10 cellular contexts compared by ENCODE assay signal in the genomic region with DNA sequence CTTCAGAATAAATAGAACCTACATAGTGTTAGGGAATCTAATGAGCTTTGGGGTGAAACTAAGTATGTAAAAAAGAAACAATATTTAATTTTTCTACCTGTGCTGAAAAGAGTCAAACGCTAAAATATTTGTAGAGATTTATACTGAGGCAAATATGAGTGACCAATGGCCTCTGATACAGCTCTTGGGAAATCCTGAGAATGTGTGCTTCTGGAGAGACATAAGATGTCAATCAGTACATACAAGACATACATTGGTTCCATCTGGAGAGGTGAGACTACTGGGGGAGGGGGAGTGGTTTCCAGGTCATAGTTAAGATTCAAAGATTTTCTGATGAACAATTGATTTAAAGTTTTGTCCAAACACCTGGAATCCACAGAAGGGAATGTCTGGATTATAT. TPM values are rescaled to one million over a fixed set of nuclear protein-coding genes. Genes with fewer than 3 reads are reported as not detected.
DNase-seq lines count a peak whose midpoint lies in the region; ATAC-seq, FAIRE-seq and TF ChIP-seq lines count a peak whose summit lies in the region.
"Had no signal": no experiment of that assay in that cellular context is flagged by ENCODE, and none has a peak within 500 bp of the region (broad histone marks: within the 10 kb centered on the region; RNA-seq: fewer than 3 reads in every experiment).

No MANE protein-coding gene starts in this region.

- TF ChIP-seq EP300 in SK-N-SH (IDR thresholded peaks at IDR 0.05; ENCODE audit: borderline replicate concordance in 1 of 2, low read depth in 1 of 2, low read length in 1 of 2): no peak

- no peak overlapping the region for H3K27ac Mint-ChIP-seq in activated T-helper 17 cell treated with anti-CD3 and anti-CD28 coated beads, Interleukin-2, amount 50 U/mL, for 72 hours

- no peaks in the 10 kb centered on the region for H3K9me2 ChIP-seq in SK-N-SH

- CTCF ChIA-PET in SK-N-SH (lab: Yijun Ruan, JAX): interaction anchor here (0.7 to 4.8 kb wide), 12 partner anchors 9 to 541 kb away, joined by 3 to 34 read pairs (median 4); no protein-coding TSS in a partner anchor

- H2AFZ ChIP-seq in SK-N-SH (ENCODE audit: low read depth): peak overlapping the region; percentile 94

- no peaks in the 10 kb centered on the region; a peak in 2 of 4 replicates for H3K4me1 ChIP-seq in SK-N-SH (ENCODE audit: control insufficient read depth in 1 of 2, insufficient read depth in 2 of 2, low read depth in 1 of 2, low read length in 1 of 2)
- H3K4me1 ChIP-seq in kidney (ENCODE audit: control insufficient read depth in 1 of 2, insufficient read depth in 1 of 2, low read depth in 1 of 2, low read length in 2 of 2): peaks cover 10 to 19% of the 10 kb centered on the region in 2 donors
- H3K4me1 ChIP-seq in stomach smooth muscle (ENCODE audit: control insufficient read depth, insufficient read depth, low read length): peaks cover 8% of the 10 kb centered on the region

- peaks cover 6% of the 10 kb centered on the region for H3F3A ChIP-seq in SK-N-SH (replicated peaks; ENCODE audit: insufficient read depth)

- DNase-seq in SK-N-SH (no peak), kidney (no peak), T-helper 9 cell (no peak), HPDE6-E6E7 (ENCODE audit: extremely low spot score) (no peak), KG1 (lab: John Stamatoyannopoulos, UW) (no peak)
- DNase-seq: SIG-M5 had no signal

- H3K4me3 ChIP-seq in SK-N-SH (ENCODE audit: low read depth in 2 of 2, low read length in 1 of 2): peak overlapping the region; percentile 63 to 83
- peak overlapping the region; percentile 23 to 83 for H3K4me3 ChIP-seq in kidney (ENCODE audit: low read length in 2 of 2)
- peak overlapping the region; percentile 64 to 82 for H3K4me3 ChIP-seq in stomach smooth muscle (ENCODE audit: low read length in 2 of 2)

- H4K20me1 ChIP-seq in SK-N-SH (ENCODE audit: insufficient read depth): no peaks in the 10 kb centered on the region

- H3K9me3 Mint-ChIP-seq in activated T-helper 17 cell treated with anti-CD3 and anti-CD28 coated beads, Interleukin-2, amount 50 U/mL, for 72 hours: no peaks in the 10 kb centered on the region

- ATAC-seq in SK-N-SH treated with all-trans-retinoic acid at 6 μM for 48 hours: no peak
- ATAC-seq in activated T-helper 17 cell treated with anti-CD3 and anti-CD28 coated beads, Interleukin-2, amount 50 U/mL, for 72 hours (replicated peaks): no peak

- POLR2A ChIA-PET in SK-N-SH (lab: Yijun Ruan, JAX): interaction anchor here (0.6 to 1.8 kb wide), 4 partner anchors 32 to 523 kb away, joined by 3 to 5 read pairs (median 5); a partner anchor contains a TSS

- H3K4me2 ChIP-seq in SK-N-SH: peak overlapping the region; percentile 90

- no peak for TF ChIP-seq RAD21 in SK-N-SH (IDR thresholded peaks at IDR 0.05; ENCODE audit: low read length)

- intact Hi-C loops in kidney (cut with DNase I): no loop called here

- no peaks in the 10 kb centered on the region for H3K4me1 Mint-ChIP-seq in activated T-helper 17 cell treated with anti-CD3 and anti-CD28 coated beads, Interleukin-2, amount 50 U/mL, for 72 hours

- H3K36me3 ChIP-seq in SK-N-SH (replicated peaks in 1 of 2; ENCODE audit: control insufficient read depth in 1 of 2, insufficient read depth in 2 of 2, low read length in 1 of 2) (no peaks in the 10 kb centered on the region), kidney (ENCODE audit: control insufficient read depth in 1 of 2, insufficient read depth in 2 of 2, low read length in 2 of 2) (no peaks in the 10 kb centered on the region), stomach smooth muscle (ENCODE audit: control insufficient read depth in 2 of 2, insufficient read depth in 2 of 2, low read length in 2 of 2) (no peaks in the 10 kb centered on the region)

- 44% methylated on average over 1 of the region's 1 CpG for whole genome bisulfite sequencing in SK-N-SH (ENCODE audit: low lambda C conversion rate)

- H3K27me3 ChIP-seq in SK-N-SH (ENCODE audit: insufficient read depth): peaks cover 31% of the 10 kb centered on the region; the same call in 1 of the 2 replicates
- H3K27me3 ChIP-seq in stomach smooth muscle (ENCODE audit: control insufficient read depth in 1 of 2, insufficient read depth in 2 of 2, low read length in 2 of 2): no peaks in the 10 kb centered on the region

- H3K9me3 ChIP-seq in SK-N-SH (no peaks in the 10 kb centered on the region), kidney (ENCODE audit: control insufficient read depth in 1 of 2, low read length in 2 of 2) (no peaks in the 10 kb centered on the region), stomach smooth muscle (ENCODE audit: control insufficient read depth in 2 of 2, low read length in 2 of 2) (no peaks in the 10 kb centered on the region)

- H3K79me2 ChIP-seq in SK-N-SH (ENCODE audit: insufficient read depth): no peaks in the 10 kb centered on the region

- no peak overlapping the region for H3K27ac ChIP-seq in SK-N-SH (ENCODE audit: low read depth in 2 of 2, low read length in 1 of 2)
- peak overlapping the region; percentile 44 to 81 for H3K27ac ChIP-seq in kidney (ENCODE audit: low read depth in 2 of 2, low read length in 2 of 2)
- H3K27ac ChIP-seq in stomach smooth muscle (ENCODE audit: low read length): no peak overlapping the region

- TF ChIP-seq CTCF in SK-N-SH (IDR thresholded peaks at IDR 0.05) (no peak), kidney (IDR thresholded peaks at IDR 0.05; ENCODE audit: borderline replicate concordance, extremely low read depth, insufficient read depth) (no peak)

- peak overlapping the region; percentile 81 for H3K4me3 Mint-ChIP-seq in activated T-helper 17 cell treated with anti-CD3 and anti-CD28 coated beads, Interleukin-2, amount 50 U/mL, for 72 hours

- FAIRE-seq in kidney (lab: Jason Lieb, UNC): no peak

- no peaks in the 10 kb centered on the region for H3K36me3 Mint-ChIP-seq in activated T-helper 17 cell treated with anti-CD3 and anti-CD28 coated beads, Interleukin-2, amount 50 U/mL, for 72 hours (ENCODE audit: low read depth)

- H3K9ac ChIP-seq in SK-N-SH (peak overlapping the region; percentile 34; the same call in 1 of the 2 replicates), kidney (ENCODE audit: low read length in 2 of 2) (peak overlapping the region in 1 of 2 donors; percentile 60), stomach smooth muscle (ENCODE audit: low read length in 2 of 2) (peak overlapping the region; percentile 51 to 60)

- H3K27me3 Mint-ChIP-seq in activated T-helper 17 cell treated with anti-CD3 and anti-CD28 coated beads, Interleukin-2, amount 50 U/mL, for 72 hours: peaks cover 23% of the 10 kb centered on the region

TF ChIP-seq in SK-N-SH, 30 proteins besides CTCF, POLR2A, EP300 and RAD21:
- no peak for TF ChIP-seq RCOR1 (IDR thresholded peaks at IDR 0.05; ENCODE audit: low read length)
- no peak for TF ChIP-seq MXI1 (IDR thresholded peaks at IDR 0.05; ENCODE audit: low read depth, low read length)
- TF ChIP-seq, protein P1, sequence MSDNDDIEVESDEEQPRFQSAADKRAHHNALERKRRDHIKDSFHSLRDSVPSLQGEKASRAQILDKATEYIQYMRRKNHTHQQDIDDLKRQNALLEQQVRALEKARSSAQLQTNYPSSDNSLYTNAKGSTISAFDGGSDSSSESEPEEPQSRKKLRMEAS (IDR thresholded peaks at IDR 0.05; ENCODE audit: low read depth): no peak
- TF ChIP-seq TCF12 (IDR thresholded peaks at IDR 0.05): no peak
- TF ChIP-seq, protein P2, sequence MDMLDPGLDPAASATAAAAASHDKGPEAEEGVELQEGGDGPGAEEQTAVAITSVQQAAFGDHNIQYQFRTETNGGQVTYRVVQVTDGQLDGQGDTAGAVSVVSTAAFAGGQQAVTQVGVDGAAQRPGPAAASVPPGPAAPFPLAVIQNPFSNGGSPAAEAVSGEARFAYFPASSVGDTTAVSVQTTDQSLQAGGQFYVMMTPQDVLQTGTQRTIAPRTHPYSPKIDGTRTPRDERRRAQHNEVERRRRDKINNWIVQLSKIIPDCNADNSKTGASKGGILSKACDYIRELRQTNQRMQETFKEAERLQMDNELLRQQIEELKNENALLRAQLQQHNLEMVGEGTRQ (IDR thresholded peaks at IDR 0.05; ENCODE audit: borderline replicate concordance, low read depth, low read length): no peak
- TF ChIP-seq SMC3 (IDR thresholded peaks at IDR 0.05; ENCODE audit: low read depth, low read length): no peak
- no peak for TF ChIP-seq GABPA (IDR thresholded peaks at IDR 0.05; ENCODE audit: low read depth)

TF ChIP-seq in SK-N-SH treated with all-trans-retinoic acid at 6 μM for 48 hours, 23 proteins besides CTCF, POLR2A, EP300 and RAD21:
- TF ChIP-seq, protein P3, sequence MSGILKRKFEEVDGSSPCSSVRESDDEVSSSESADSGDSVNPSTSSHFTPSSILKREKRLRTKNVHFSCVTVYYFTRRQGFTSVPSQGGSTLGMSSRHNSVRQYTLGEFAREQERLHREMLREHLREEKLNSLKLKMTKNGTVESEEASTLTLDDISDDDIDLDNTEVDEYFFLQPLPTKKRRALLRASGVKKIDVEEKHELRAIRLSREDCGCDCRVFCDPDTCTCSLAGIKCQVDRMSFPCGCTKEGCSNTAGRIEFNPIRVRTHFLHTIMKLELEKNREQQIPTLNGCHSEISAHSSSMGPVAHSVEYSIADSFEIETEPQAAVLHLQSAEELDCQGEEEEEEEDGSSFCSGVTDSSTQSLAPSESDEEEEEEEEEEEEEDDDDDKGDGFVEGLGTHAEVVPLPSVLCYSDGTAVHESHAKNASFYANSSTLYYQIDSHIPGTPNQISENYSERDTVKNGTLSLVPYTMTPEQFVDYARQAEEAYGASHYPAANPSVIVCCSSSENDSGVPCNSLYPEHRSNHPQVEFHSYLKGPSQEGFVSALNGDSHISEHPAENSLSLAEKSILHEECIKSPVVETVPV (CRISPR knock-in tag; IDR thresholded peaks at IDR 0.05): no peak
- TF ChIP-seq GLIS3 (CRISPR knock-in tag; IDR thresholded peaks at IDR 0.05): no peak

RNA-seq across cellular contexts. Expression of a gene that starts 1.0 kb away (rescaled TPM):
- 2.6 and 4.3 TPM in 2 replicates for polyA plus RNA-seq in SK-N-SH (2012; rRNA removed)
- polyA plus RNA-seq in SK-N-SH (2012; cell fraction: cytosol; rRNA removed): 3.4 and 4.3 TPM in 2 replicates
- 5.4 and 7.5 TPM in 2 replicates for polyA plus RNA-seq in SK-N-SH (2012; cell fraction: nucleus; rRNA removed)
- total RNA-seq in activated T-helper 17 cell treated with anti-CD3 and anti-CD28 coated beads, Interleukin-2, amount 50 U/mL, for 72 hours: 1 to 10 TPM; 1.3 to 2.2 TPM
- 62.2 TPM for total RNA-seq in kidney
- 85.6 TPM for polyA plus RNA-seq in kidney (ENCODE audit: insufficient read depth, low read depth, low replicate concordance)

RNA-seq across cellular contexts. Expression of a gene that starts 39.3 kb away (rescaled TPM):
- polyA plus RNA-seq in SK-N-SH (2012; rRNA removed) (not detected in 2 replicates), kidney (ENCODE audit: insufficient read depth, low read depth, low replicate concordance) (not detected)
- not detected in 2 replicates for polyA plus RNA-seq in SK-N-SH (2012; cell fraction: cytosol; rRNA removed)
- not detected in 2 replicates for polyA plus RNA-seq in SK-N-SH (2012; cell fraction: nucleus; rRNA removed)
- total RNA-seq in activated T-helper 17 cell treated with anti-CD3 and anti-CD28 coated beads, Interleukin-2, amount 50 U/mL, for 72 hours: not detected
- total RNA-seq in kidney: not detected
- polyA plus RNA-seq: AG04450 had no signal

Comparison
In these comparisons a context has a peak if more than half of its experiments do, and no peak if none do; other contexts are left out.
1. H3K27ac ChIP-seq: peak in kidney (2 of 2); none in SK-N-SH (0 of 2) and stomach smooth muscle (single experiment).
2. RNA of a gene that starts 1.0 kb away (total RNA-seq): 62.2 TPM in kidney (single experiment); 1.3 to 2.2 TPM in activated T-helper 17 cell treated with anti-CD3 and anti-CD28 coated beads, Interleukin-2, amount 50 U/mL, for 72 hours; every median in the first group is over 10 times any median in the second.
3. Peak in every context shown above with its lines, with median percentiles within 50 percentile points of each other: H3K4me3 ChIP-seq.